Comparison of ENCODE assay signal across 10 cellular contexts in genomic region chr10:7667262-7668141, GRCh38. TPM values are rescaled to one million over a fixed set of nuclear protein-coding genes. Genes with fewer than 3 reads are reported as not detected.
DNase-seq lines count a peak whose midpoint lies in the region; ATAC-seq, FAIRE-seq and TF ChIP-seq lines count a peak whose summit lies in the region.
"Had no signal": no experiment of that assay in that cellular context is flagged by ENCODE, and none has a peak within 500 bp of the region (broad histone marks: within the 10 kb centered on the region; RNA-seq: fewer than 3 reads in every experiment).

No MANE protein-coding gene starts in this region.

- H3K4me1 ChIP-seq in HepG2 (ENCODE audit: insufficient read depth, low read length) (peaks cover 21% of the 10 kb centered on the region), stomach smooth muscle (ENCODE audit: control insufficient read depth, insufficient read depth, low read length) (peaks cover 16% of the 10 kb centered on the region)

- ATAC-seq in HepG2 (peak; percentile 79), GM19463 (IDR thresholded peaks at IDR 0.05; ENCODE audit: unreplicated experiment) (no peak), GM21447 (IDR thresholded peaks at IDR 0.05; ENCODE audit: unreplicated experiment) (no peak)

- no peaks in the 10 kb centered on the region for H3K9me3 ChIP-seq in HepG2 (ENCODE audit: low read length)
- no peaks in the 10 kb centered on the region for H3K9me3 ChIP-seq in stomach smooth muscle (ENCODE audit: control insufficient read depth in 2 of 2, low read length in 2 of 2)

- no peaks in the 10 kb centered on the region for H4K20me1 ChIP-seq in HepG2 (ENCODE audit: insufficient read depth, low read length)

- WGBS in HepG2 (ENCODE audit: low lambda C conversion rate) = under 1% methylated on average over 38 of the region's 44 CpGs

- intact Hi-C loops in HepG2 (cut with micrococcal nuclease; ENCODE audit: unreplicated experiment) = loop anchor here (5.0 kb wide), 1 partner anchor 140 kb away; no protein-coding TSS in a partner anchor

- peaks cover 73% of the 10 kb centered on the region for H3K27me3 Mint-ChIP-seq in brain

- no peaks in the 10 kb centered on the region for H3K36me3 Mint-ChIP-seq in brain

- BruUV-seq in HepG2 (replicated peaks; lab: Mats Ljungman, UMichigan) = no TSS peak

- H3K27me3 ChIP-seq in HepG2 (ENCODE audit: control insufficient read depth in 1 of 2, insufficient read depth in 2 of 2, low read length in 2 of 2) = peaks cover 0 to 26% of the 10 kb centered on the region in 2 experiments; a peak in 3 of 5 replicates
- H3K27me3 ChIP-seq in stomach smooth muscle (ENCODE audit: control insufficient read depth in 1 of 2, insufficient read depth in 2 of 2, low read length in 2 of 2) = no peaks in the 10 kb centered on the region

- POLR2A ChIA-PET in HepG2 (lab: Yijun Ruan, JAX) = interaction anchor here (1.0 to 2.9 kb wide), 6 partner anchors 18 to 106 kb away, joined by 3 to 18 read pairs (median 8); partner anchors contain the start of gene ITIH2

- H3K4me3 ChIP-seq in HepG2 (replicated peaks in 1 of 3; ENCODE audit: insufficient read depth in 1 of 3, low read depth in 2 of 3, low read length in 3 of 3) (peak overlapping the region; percentile 36 to 69 (median 61); a peak in 4 of 6 replicates), stomach smooth muscle (ENCODE audit: low read length in 2 of 2) (peak overlapping the region in 1 of 2 donors; percentile 66)

- H3K79me2 ChIP-seq in HepG2 (ENCODE audit: insufficient read depth, low read length) = no peaks in the 10 kb centered on the region

- H3K9ac ChIP-seq in HepG2 (ENCODE audit: insufficient read depth, low read depth, low read length) (no peak overlapping the region), stomach smooth muscle (ENCODE audit: low read length in 2 of 2) (peak overlapping the region in 1 of 2 donors; percentile 14)

- H3K27ac Mint-ChIP-seq in brain = peak overlapping the region in 1 of 5 experiments; percentile 30

- H3K9me3 Mint-ChIP-seq in brain = peaks cover 0 to 3% (median 0%) of the 10 kb centered on the region in 5 experiments

- CTCF ChIA-PET in HepG2 (lab: Yijun Ruan, JAX; ENCODE audit: low intra/inter-chr PET ratio, low total read pairs) = no interaction called here

- in situ Hi-C loops in HepG2 (cut with HindIII; ENCODE audit: extremely low pct_ligation_motif_present, low pct_unique_long_range_greater_than_20kb) = loop anchor here (10.0 kb wide), 1 partner anchor 123 kb away; no protein-coding TSS in a partner anchor

- H3K27ac ChIP-seq in HepG2 (ENCODE audit: extremely low read length, insufficient read depth, low read length) (no peak overlapping the region), stomach smooth muscle (ENCODE audit: low read length) (peak overlapping the region; percentile 53)

- H2AFZ ChIP-seq in HepG2 (ENCODE audit: low read length) = no peak overlapping the region

- TF ChIP-seq RAD21 in HepG2 (CRISPR knock-in tag; IDR thresholded peaks at IDR 0.05) = no peak

- TF ChIP-seq POLR2A in HepG2 (IDR thresholded peaks at IDR 0.05; ENCODE audit: insufficient read depth in 1 of 2, low read depth in 2 of 2, low read length in 2 of 2) = no peak

- no peak for FAIRE-seq in HepG2 (lab: Jason Lieb, UNC)

- H3K4me2 ChIP-seq in HepG2 (ENCODE audit: low read depth, low read length) = peak overlapping the region; percentile 83

- DNase-seq in NCI-H748 (lab: John Stamatoyannopoulos, UW; ENCODE audit: unreplicated experiment) = peak; percentile 18
- no peak for DNase-seq in NCI-H748 treated with DMSO at 0.1 percent for 48 hours (lab: John Stamatoyannopoulos, UW)
- peak; percentile 10 for DNase-seq in HepG2 (ENCODE audit: low spot score)
- DNase-seq in NCI-H1092 treated with DMSO at 0.1 percent for 48 hours (lab: John Stamatoyannopoulos, UW) = no peak
- DNase-seq: NCI-H187 had no signal

- H3K4me3 Mint-ChIP-seq in brain = peak overlapping the region; percentile 72 to 88 (median 78)

- TF ChIP-seq CTCF in brain (conservative IDR thresholded peaks at IDR 0.05) = no peak
- TF ChIP-seq CTCF in HepG2 (CRISPR knock-in tag; IDR thresholded peaks at IDR 0.05) = peak; percentile 53; the same call in 1 of the 2 replicates

- H3K4me1 Mint-ChIP-seq in brain = peaks cover 29% of the 10 kb centered on the region

- no peak for TF ChIP-seq EP300 in HepG2 (IDR thresholded peaks at IDR 0.05; ENCODE audit: low read depth in 2 of 2, low read length in 2 of 2)
- no peak for TF ChIP-seq EP300 in HepG2 (CRISPR knock-in tag; IDR thresholded peaks at IDR 0.05; ENCODE audit: borderline replicate concordance)

- H3K36me3 ChIP-seq in HepG2 (replicated peaks in 1 of 2; ENCODE audit: control insufficient read depth in 1 of 2, insufficient read depth in 2 of 2, low read length in 2 of 2) = no peaks in the 10 kb centered on the region
- no peaks in the 10 kb centered on the region for H3K36me3 ChIP-seq in stomach smooth muscle (ENCODE audit: control insufficient read depth in 2 of 2, insufficient read depth in 2 of 2, low read length in 2 of 2)

RNA-seq across cellular contexts. Expression of gene ITIH5, which starts 0.7 kb away (rescaled TPM):
- polyA plus RNA-seq in brain (ENCODE audit: insufficient read depth, low read depth, low replicate concordance) (19.7 TPM), HepG2 (2011; rRNA removed) (4.7 and 6.0 TPM in 2 replicates)
- 3.5 and 8.9 TPM in 2 replicates for total RNA-seq in HepG2 (2016; rRNA removed; fragmentation: Illumina TruSeq; extraction: Trizol)
- total RNA-seq in HepG2 (2016; cell fraction: cytosol; rRNA removed; fragmentation: Illumina TruSeq; extraction: Trizol; ENCODE audit: low read depth) = 1.2 and 1.9 TPM in 2 replicates
- 3.6 and 9.0 TPM in 2 replicates for total RNA-seq in HepG2 (2016; cell fraction: insoluble cytoplasmic fraction; rRNA removed; fragmentation: Illumina TruSeq; extraction: Trizol)
- 1.2 and 1.5 TPM in 2 replicates for total RNA-seq in HepG2 (2016; cell fraction: membrane; rRNA removed; fragmentation: Illumina TruSeq; extraction: Trizol)
- total RNA-seq in HepG2 (2016; cell fraction: nucleus; rRNA removed; fragmentation: Illumina TruSeq; extraction: Trizol) = 6.8 and 9.1 TPM in 2 replicates
- 3.9 and 4.7 TPM in 2 replicates for polyA plus RNA-seq in HepG2 (2011; cell fraction: cytosol; rRNA removed)
- polyA plus RNA-seq in HepG2 (2011; cell fraction: nucleus; rRNA removed) = 3.7 and 4.5 TPM in 2 replicates
- 2.4 and 4.5 TPM in 2 replicates for polyA plus RNA-seq in HepG2 (2012)
- polyA plus RNA-seq in HepG2 (2016; cell fraction: cytosol; fragmentation: Illumina TruSeq; extraction: Trizol; ENCODE audit: low read depth) = 0.32 and 0.36 TPM in 2 replicates
- polyA plus RNA-seq in HepG2 (2016; cell fraction: insoluble cytoplasmic fraction; fragmentation: Illumina TruSeq; extraction: Trizol; ENCODE audit: low read depth) = 2.9 and 3.3 TPM in 2 replicates
- 0.55 and 0.68 TPM in 2 replicates for polyA plus RNA-seq in HepG2 (2016; cell fraction: membrane; fragmentation: Illumina TruSeq; extraction: Trizol; ENCODE audit: low read depth)
- polyA plus RNA-seq in HepG2 (2016; cell fraction: nucleus; fragmentation: Illumina TruSeq; extraction: Trizol; ENCODE audit: insufficient read depth, low read depth) = 10.8 and 11.6 TPM in 2 replicates
- polyA minus RNA-seq in HepG2 (2011; rRNA and poly(A)+ RNA removed; ENCODE audit: low replicate concordance) = 2.9 TPM in 1 of 2 replicates, not detected in the other
- polyA minus RNA-seq in HepG2 (2011; cell fraction: cytosol; rRNA and poly(A)+ RNA removed) = 1.5 and 2.2 TPM in 2 replicates
- 1.9 and 2.1 TPM in 2 replicates for polyA minus RNA-seq in HepG2 (2011; cell fraction: nucleus; rRNA and poly(A)+ RNA removed)

RNA-seq across cellular contexts. Expression of gene ITIH2, which starts 35.6 kb away (rescaled TPM):
- polyA plus RNA-seq in brain (ENCODE audit: insufficient read depth, low read depth, low replicate concordance) (0.54 TPM), HepG2 (2011; rRNA removed) (1,427 and 1,430 TPM in 2 replicates)
- 603 and 1,197 TPM in 2 replicates for total RNA-seq in HepG2 (2016; rRNA removed; fragmentation: Illumina TruSeq; extraction: Trizol)
- total RNA-seq in HepG2 (2016; cell fraction: cytosol; rRNA removed; fragmentation: Illumina TruSeq; extraction: Trizol; ENCODE audit: low read depth) = 49.3 and 57.5 TPM in 2 replicates
- total RNA-seq in HepG2 (2016; cell fraction: insoluble cytoplasmic fraction; rRNA removed; fragmentation: Illumina TruSeq; extraction: Trizol) = 560 and 1,175 TPM in 2 replicates
- 127 and 151 TPM in 2 replicates for total RNA-seq in HepG2 (2016; cell fraction: membrane; rRNA removed; fragmentation: Illumina TruSeq; extraction: Trizol)
- 929 and 1,111 TPM in 2 replicates for total RNA-seq in HepG2 (2016; cell fraction: nucleus; rRNA removed; fragmentation: Illumina TruSeq; extraction: Trizol)
- 1,054 and 1,367 TPM in 2 replicates for polyA plus RNA-seq in HepG2 (2011; cell fraction: cytosol; rRNA removed)
- polyA plus RNA-seq in HepG2 (2011; cell fraction: nucleus; rRNA removed) = 619 and 697 TPM in 2 replicates
- 1,282 and 1,626 TPM in 2 replicates for polyA plus RNA-seq in HepG2 (2012)
- polyA plus RNA-seq in HepG2 (2016; cell fraction: cytosol; fragmentation: Illumina TruSeq; extraction: Trizol; ENCODE audit: low read depth) = 51.7 and 58.6 TPM in 2 replicates
- 462 and 464 TPM in 2 replicates for polyA plus RNA-seq in HepG2 (2016; cell fraction: insoluble cytoplasmic fraction; fragmentation: Illumina TruSeq; extraction: Trizol; ENCODE audit: low read depth)
- 94.8 and 114 TPM in 2 replicates for polyA plus RNA-seq in HepG2 (2016; cell fraction: membrane; fragmentation: Illumina TruSeq; extraction: Trizol; ENCODE audit: low read depth)
- 923 and 981 TPM in 2 replicates for polyA plus RNA-seq in HepG2 (2016; cell fraction: nucleus; fragmentation: Illumina TruSeq; extraction: Trizol; ENCODE audit: insufficient read depth, low read depth)
- 0.26 and 658 TPM in 2 replicates for polyA minus RNA-seq in HepG2 (2011; rRNA and poly(A)+ RNA removed; ENCODE audit: low replicate concordance)
- polyA minus RNA-seq in HepG2 (2011; cell fraction: cytosol; rRNA and poly(A)+ RNA removed) = 661 and 1,052 TPM in 2 replicates
- 465 and 707 TPM in 2 replicates for polyA minus RNA-seq in HepG2 (2011; cell fraction: nucleus; rRNA and poly(A)+ RNA removed)
- total RNA-seq: A172 had no signal

Comparison
In these comparisons a context has a peak if more than half of its experiments do, and no peak if none do; other contexts are left out.
1. DNase-seq: peak in NCI-H748 (single experiment) and HepG2 (single experiment); none in NCI-H748 treated with DMSO at 0.1 percent for 48 hours (single experiment) and NCI-H1092 treated with DMSO at 0.1 percent for 48 hours (single experiment).
2. RNA of gene ITIH2, which starts 35.6 kb away (polyA plus RNA-seq): 51.7 to 1,626 TPM in HepG2; 0.54 TPM in brain (single experiment); every median in the first group is over 10 times any median in the second.